Comparison of ENCODE assay signal across 15 cellular contexts in the genomic region with DNA sequence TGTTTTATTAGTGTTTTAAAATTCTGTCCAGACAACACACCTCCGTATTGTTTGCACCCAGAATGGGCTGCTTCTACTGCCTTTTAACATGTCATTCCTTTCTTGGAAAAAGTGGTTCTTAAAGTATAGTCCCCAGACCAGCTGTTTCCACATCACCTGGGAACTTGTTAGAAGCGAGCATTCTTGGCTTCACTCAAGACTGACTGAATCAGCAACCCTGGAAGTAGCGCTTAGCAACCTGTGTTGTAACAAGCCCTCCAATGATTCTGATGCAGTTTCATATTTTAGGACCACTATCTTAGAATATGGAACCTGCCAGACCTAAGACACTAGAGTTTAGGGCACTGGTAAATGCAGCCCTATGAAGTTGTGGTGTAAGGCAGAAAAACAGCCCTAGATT. TPM values are rescaled to one million over a fixed set of nuclear protein-coding genes. Genes with fewer than 3 reads are reported as not detected.
"Had no signal": no experiment of that assay in that cellular context is flagged by ENCODE, and none has a peak within 500 bp of the region (broad histone marks: within the 10 kb centered on the region; RNA-seq: fewer than 3 reads in every experiment).

No MANE protein-coding gene starts in this region.

- H3K4me2 ChIP-seq: hepatocyte had no signal

- DNase-seq: activated CD4-positive, alpha-beta T cell treated with anti-CD3 and anti-CD28 coated beads, Interleukin-2, amount 50 U/mL, for 4 hours; activated gamma-delta T cell; activated T-cell treated with anti-CD3 and anti-CD28 coated beads, Interleukin-2, amount 50 U/mL, for 4 hours; effector CD8-positive, alpha-beta T cell; mucosa of descending colon; natural killer cell; stimulated activated CD4-positive, alpha-beta T cell treated with anti-CD3 and anti-CD28 coated beads, Interleukin-12 subunit alpha, Interleukin-12 subunit beta, amount 100 ng/mL, for 4 hours; stimulated activated naive CD4-positive, alpha-beta T cell had no signal

- H3K27ac ChIP-seq: coronary artery, epithelial cell of prostate, hepatocyte had no signal

- H3K79me2 ChIP-seq: hepatocyte had no signal

- H2AFZ ChIP-seq: hepatocyte had no signal

- ATAC-seq: activated CD4-positive, CD25-positive, alpha-beta regulatory T cell treated with anti-CD3 and anti-CD28 coated beads, Interleukin-2, amount 50 U/mL, for 24 hours; mucosa of descending colon; natural killer cell; sciatic nerve had no signal

- H3K9me3 ChIP-seq: mucosa of descending colon had no signal

- H3K4me3 ChIP-seq: coronary artery, hepatocyte, mucosa of descending colon had no signal

RNA-seq across cellular contexts. Expression of gene HPCAL4, which starts 41.5 kb away (rescaled TPM):
- total RNA-seq: lung microvascular endothelial cell, pulmonary artery endothelial cell, sciatic nerve had no signal
